In genomic region chr11:123381817-123382554, GRCh38 we compare ENCODE assay signal across 9 cellular contexts. TPM values are rescaled to one million over a fixed set of nuclear protein-coding genes. Genes with fewer than 3 reads are reported as not detected.
DNase-seq lines count a peak whose midpoint lies in the region; ATAC-seq and FAIRE-seq lines count a peak whose summit lies in the region.
"Had no signal": no experiment of that assay in that cellular context is flagged by ENCODE, and none has a peak within 500 bp of the region (broad histone marks: within the 10 kb centered on the region; RNA-seq: fewer than 3 reads in every experiment).

No MANE protein-coding gene starts in this region.

- no peaks in the 10 kb centered on the region for H3K4me1 ChIP-seq in small intestine (ENCODE audit: control insufficient read depth in 2 of 2, insufficient read depth in 1 of 2, low read depth in 1 of 2, low read length in 1 of 2)

- no peaks in the 10 kb centered on the region for H3K9me3 ChIP-seq in small intestine (ENCODE audit: control insufficient read depth, low read depth)

- H3K4me3 Mint-ChIP-seq in activated T-cell treated with anti-CD3 and anti-CD28 coated beads, Interleukin-2, amount 50 U/mL, for 72 hours = peak overlapping the region; percentile 52 to 71
- peak overlapping the region; percentile 24 for H3K4me3 Mint-ChIP-seq in stimulated activated naive CD8-positive, alpha-beta T cell treated with anti-CD3 and anti-CD28 coated beads, Interleukin-15, Interleukin-2, amounts not matched to agents 100 ng/mL and 50 ng/mL, for 24 hours
- H3K4me3 Mint-ChIP-seq: GM23338 had no signal

- peak; percentile 46 for DNase-seq in activated T-cell treated with anti-CD3 and anti-CD28 coated beads for 24 hours (ENCODE audit: low read depth)
- no peak for DNase-seq in activated T-cell treated with anti-CD3 and anti-CD28 coated beads, Interleukin-2, amount 50 U/mL, for 1 hour
- peak; percentile 74 to 80 for DNase-seq in activated T-cell treated with anti-CD3 and anti-CD28 coated beads, Interleukin-2, amount 50 U/mL, for 72 hours
- DNase-seq in small intestine = no peak
- DNase-seq in NCI-H748 (lab: John Stamatoyannopoulos, UW; ENCODE audit: unreplicated experiment) = no peak
- DNase-seq in NCI-H526 (lab: John Stamatoyannopoulos, UW) = no peak

- 68 to 71% (median 68%) methylated on average over 4 of the region's 4 CpGs for WGBS in small intestine, 3 donors

- H3K36me3 ChIP-seq in small intestine (ENCODE audit: control insufficient read depth in 2 of 2, insufficient read depth in 2 of 2, low read length in 2 of 2) = no peaks in the 10 kb centered on the region

- no peaks in the 10 kb centered on the region for H3K27me3 ChIP-seq in small intestine (ENCODE audit: control insufficient read depth in 2 of 2, insufficient read depth in 2 of 2, low read length in 2 of 2)

- H3K9me3 Mint-ChIP-seq in activated T-cell treated with anti-CD3 and anti-CD28 coated beads, Interleukin-2, amount 50 U/mL, for 72 hours = no peaks in the 10 kb centered on the region
- no peaks in the 10 kb centered on the region for H3K9me3 Mint-ChIP-seq in stimulated activated naive CD8-positive, alpha-beta T cell treated with anti-CD3 and anti-CD28 coated beads, Interleukin-15, Interleukin-2, amounts not matched to agents 100 ng/mL and 50 ng/mL, for 24 hours
- H3K9me3 Mint-ChIP-seq: GM23338 had no signal

- H3K27ac ChIP-seq in small intestine (ENCODE audit: low read depth in 1 of 2, low read length in 1 of 2) = no peak overlapping the region

- H3K27ac Mint-ChIP-seq in activated T-cell treated with anti-CD3 and anti-CD28 coated beads, Interleukin-2, amount 50 U/mL, for 72 hours = peak overlapping the region; percentile 82
- no peak overlapping the region for H3K27ac Mint-ChIP-seq in stimulated activated naive CD8-positive, alpha-beta T cell treated with anti-CD3 and anti-CD28 coated beads, Interleukin-15, Interleukin-2, amounts not matched to agents 100 ng/mL and 50 ng/mL, for 24 hours
- H3K27ac Mint-ChIP-seq: GM23338 had no signal

- FAIRE-seq in small intestine (lab: Jason Lieb, UNC) = no peak

- H3K4me1 Mint-ChIP-seq in activated T-cell treated with anti-CD3 and anti-CD28 coated beads, Interleukin-2, amount 50 U/mL, for 72 hours (ENCODE audit: low read depth) = peaks cover 32% of the 10 kb centered on the region
- H3K4me1 Mint-ChIP-seq in stimulated activated naive CD8-positive, alpha-beta T cell treated with anti-CD3 and anti-CD28 coated beads, Interleukin-15, Interleukin-2, amounts not matched to agents 100 ng/mL and 50 ng/mL, for 24 hours (ENCODE audit: low read depth) = no peaks in the 10 kb centered on the region

- H3K36me3 Mint-ChIP-seq in activated T-cell treated with anti-CD3 and anti-CD28 coated beads, Interleukin-2, amount 50 U/mL, for 72 hours (ENCODE audit: insufficient read depth in 2 of 2) = peaks cover 3 to 4% of the 10 kb centered on the region in 2 donors
- no peaks in the 10 kb centered on the region for H3K36me3 Mint-ChIP-seq in stimulated activated naive CD8-positive, alpha-beta T cell treated with anti-CD3 and anti-CD28 coated beads, Interleukin-15, Interleukin-2, amounts not matched to agents 100 ng/mL and 50 ng/mL, for 24 hours (ENCODE audit: low read depth)

- H3K27me3 Mint-ChIP-seq in activated T-cell treated with anti-CD3 and anti-CD28 coated beads, Interleukin-2, amount 50 U/mL, for 72 hours (ENCODE audit: low read depth) = peaks cover 6% of the 10 kb centered on the region
- H3K27me3 Mint-ChIP-seq in stimulated activated naive CD8-positive, alpha-beta T cell treated with anti-CD3 and anti-CD28 coated beads, Interleukin-15, Interleukin-2, amounts not matched to agents 100 ng/mL and 50 ng/mL, for 24 hours = peaks cover 6% of the 10 kb centered on the region

- no peak overlapping the region for H3K4me3 ChIP-seq in small intestine (ENCODE audit: low read depth in 1 of 2, low read length in 2 of 2)
- H3K4me3 ChIP-seq: GM23338 had no signal

- ATAC-seq in HG03064 (IDR thresholded peaks at IDR 0.05; ENCODE audit: low read depth, unreplicated experiment) = peak; percentile 60
- ATAC-seq in activated T-cell treated with anti-CD3 and anti-CD28 coated beads, Interleukin-2, amount 50 U/mL, for 72 hours (replicated peaks in 1 of 2) = peak; percentile 93
- ATAC-seq: GM23338 had no signal

RNA-seq across cellular contexts. Expression of gene GRAMD1B, which starts 48.1 kb away (rescaled TPM):
- total RNA-seq in activated T-cell treated with anti-CD3 and anti-CD28 coated beads, Interleukin-2, amount 50 U/mL, for 72 hours = 100 to 1,000 TPM in 1 of 2 donors, 10 to 100 TPM in 1; 64.0 to 107 TPM
- 10 to 100 TPM; 37.8 to 75.6 (median 57.3) TPM for polyA plus RNA-seq in small intestine

Comparison
In these comparisons a context has a peak if more than half of its experiments do, and no peak if none do; other contexts are left out.
1. DNase-seq: peak in activated T-cell treated with anti-CD3 and anti-CD28 coated beads for 24 hours (single experiment) and activated T-cell treated with anti-CD3 and anti-CD28 coated beads, Interleukin-2, amount 50 U/mL, for 72 hours (2 of 2); none in activated T-cell treated with anti-CD3 and anti-CD28 coated beads, Interleukin-2, amount 50 U/mL, for 1 hour (single experiment), small intestine (single experiment), NCI-H748 (single experiment) and NCI-H526 (0 of 2).